ENCODE assay signal across 8 cellular contexts in genomic region chr5:124746252-124746915, GRCh38. TPM values are rescaled to one million over a fixed set of nuclear protein-coding genes. Genes with fewer than 3 reads are reported as not detected.
A peak's percentile ranks its signal among the peaks of the same experiment; 100 is the strongest.
DNase-seq lines count a peak whose midpoint lies in the region; ATAC-seq and TF ChIP-seq lines count a peak whose summit lies in the region.

TSS of gene ZNF608 (minus strand) at chr5:124746639. CDS start at chr5:124744989, 1,650 bp downstream.

- H3K27ac ChIP-seq in Peyer's patch (peak within 1 kb of the TSS; percentile 80 to 94 (median 85)), duodenal mucosa (ENCODE audit: low read depth, low read length) (peak within 1 kb of the TSS; percentile 81), mesodermal cell (ENCODE audit: low read depth, low read length, severe bottlenecking) (peak within 1 kb of the TSS; percentile 97), upper lobe of right lung (peak within 1 kb of the TSS; percentile 91)

- ATAC-seq in stimulated activated naive CD8-positive, alpha-beta T cell treated with anti-CD3 and anti-CD28 coated beads, Interleukin-15, Interleukin-2, amounts not matched to agents 100 U/mL and 50 U/mL, for 24 hours, result no peak
- no peak for ATAC-seq in upper lobe of right lung
- no peak for ATAC-seq in HG03135 (IDR thresholded peaks at IDR 0.05; ENCODE audit: unreplicated experiment)

- H3K4me3 Mint-ChIP-seq in stimulated activated naive CD8-positive, alpha-beta T cell treated with anti-CD3 and anti-CD28 coated beads, Interleukin-15, Interleukin-2, amounts not matched to agents 100 ng/mL and 50 ng/mL, for 24 hours, result peak within 1 kb of the TSS; percentile 74

- H3K27me3 Mint-ChIP-seq in stimulated activated naive CD8-positive, alpha-beta T cell treated with anti-CD3 and anti-CD28 coated beads, Interleukin-15, Interleukin-2, amounts not matched to agents 100 ng/mL and 50 ng/mL, for 24 hours, result peaks cover 5% of the 10 kb centered on the region

- H3K36me3 Mint-ChIP-seq in stimulated activated naive CD8-positive, alpha-beta T cell treated with anti-CD3 and anti-CD28 coated beads, Interleukin-15, Interleukin-2, amounts not matched to agents 100 ng/mL and 50 ng/mL, for 24 hours (ENCODE audit: low read depth), result no peaks in the 10 kb centered on the region

- 0% methylated on average over 10 to 12 of the region's 14 CpGs for WGBS in mesodermal cell (ENCODE audit: insufficient coverage in 2 of 2), 2 experiments

- H3K27me3 ChIP-seq in Peyer's patch (no peaks in the 10 kb centered on the region), duodenal mucosa (ENCODE audit: control insufficient read depth in 1 of 2, insufficient read depth in 2 of 2, low read length in 2 of 2) (no peaks in the 10 kb centered on the region), upper lobe of right lung (no peaks in the 10 kb centered on the region)

- peaks cover 30% of the 10 kb centered on the region for H3K4me1 Mint-ChIP-seq in stimulated activated naive CD8-positive, alpha-beta T cell treated with anti-CD3 and anti-CD28 coated beads, Interleukin-15, Interleukin-2, amounts not matched to agents 100 ng/mL and 50 ng/mL, for 24 hours (ENCODE audit: low read depth)

- H3K36me3 ChIP-seq in Peyer's patch (no peaks in the 10 kb centered on the region), duodenal mucosa (ENCODE audit: control insufficient read depth in 1 of 2, insufficient read depth in 2 of 2, low read length in 2 of 2) (no peaks in the 10 kb centered on the region), mesodermal cell (ENCODE audit: control insufficient read depth, insufficient read depth, low read length) (peaks cover 11% of the 10 kb centered on the region), upper lobe of right lung (no peaks in the 10 kb centered on the region)

- DNase-seq in stimulated activated naive CD8-positive, alpha-beta T cell treated with anti-CD3 and anti-CD28 coated beads, Interleukin-15, Interleukin-2, amounts not matched to agents 100 U/mL and 50 U/mL, for 24 hours, result no peak
- no peak for DNase-seq in Peyer's patch
- no peak for DNase-seq in upper lobe of right lung
- no peak for DNase-seq in NCI-H1436 treated with DMSO at 0.1 percent for 48 hours (lab: John Stamatoyannopoulos, UW)

- H3K9ac ChIP-seq in duodenal mucosa (ENCODE audit: low read depth in 1 of 2, low read length in 2 of 2), result peak within 1 kb of the TSS; percentile 72 to 81

- H3K9me3 Mint-ChIP-seq in stimulated activated naive CD8-positive, alpha-beta T cell treated with anti-CD3 and anti-CD28 coated beads, Interleukin-15, Interleukin-2, amounts not matched to agents 100 ng/mL and 50 ng/mL, for 24 hours, result no peaks in the 10 kb centered on the region

- no peak for TF ChIP-seq POLR2A in Peyer's patch (IDR thresholded peaks at IDR 0.05)

- peak within 1 kb of the TSS; percentile 37 to 75 (median 57) for H3K4me3 ChIP-seq in Peyer's patch
- peak within 1 kb of the TSS; percentile 86 to 89 for H3K4me3 ChIP-seq in duodenal mucosa (ENCODE audit: low read depth in 1 of 2, low read length in 2 of 2)
- H3K4me3 ChIP-seq in mesodermal cell (ENCODE audit: extremely low read depth, insufficient read depth, low read length, poor library complexity, severe bottlenecking), result peak within 1 kb of the TSS; percentile 68
- peak within 1 kb of the TSS; percentile 70 for H3K4me3 ChIP-seq in upper lobe of right lung

- H3K4me1 ChIP-seq in Peyer's patch, result peaks cover 0 to 20% (median 0%) of the 10 kb centered on the region in 4 donors
- H3K4me1 ChIP-seq in duodenal mucosa (ENCODE audit: control insufficient read depth in 1 of 2, insufficient read depth in 2 of 2, low read length in 2 of 2), result peaks cover 13 to 16% of the 10 kb centered on the region in 2 donors
- peaks cover 9% of the 10 kb centered on the region for H3K4me1 ChIP-seq in mesodermal cell (ENCODE audit: control insufficient read depth, insufficient read depth, low read length, poor library complexity, severe bottlenecking)
- H3K4me1 ChIP-seq in upper lobe of right lung, result no peaks in the 10 kb centered on the region

- H3K27ac Mint-ChIP-seq in stimulated activated naive CD8-positive, alpha-beta T cell treated with anti-CD3 and anti-CD28 coated beads, Interleukin-15, Interleukin-2, amounts not matched to agents 100 ng/mL and 50 ng/mL, for 24 hours, result peak within 1 kb of the TSS; percentile 3

- H3K9me3 ChIP-seq in Peyer's patch, result no peaks in the 10 kb centered on the region
- H3K9me3 ChIP-seq in duodenal mucosa (ENCODE audit: control insufficient read depth in 1 of 2, low read length in 2 of 2), result no peaks in the 10 kb centered on the region
- H3K9me3 ChIP-seq in mesodermal cell (ENCODE audit: control insufficient read depth, low read length), result peaks cover 4% of the 10 kb centered on the region
- H3K9me3 ChIP-seq in upper lobe of right lung, result no peaks in the 10 kb centered on the region

- TF ChIP-seq CTCF in Peyer's patch (IDR thresholded peaks at IDR 0.05) (peak in 3 of 6 experiments; percentile 24 to 32 (median 28)), upper lobe of right lung (IDR thresholded peaks at IDR 0.05) (no peak)

- intact Hi-C loops in upper lobe of right lung (cut with DNase I), result no loop called here

RNA-seq across cellular contexts. Expression of gene ZNF608, which starts in this region (rescaled TPM):
- total RNA-seq in Peyer's patch, result 10 to 100 TPM; 19.8 to 85.8 (median 35.3) TPM
- 34.1 TPM for polyA plus RNA-seq in mesodermal cell (2013, experiment 1 of 2)
- 29.0 TPM for polyA plus RNA-seq in mesodermal cell (2013, experiment 2 of 2)
- total RNA-seq in upper lobe of right lung, result 32.1 TPM
